ENCODE assay signal across 19 cellular contexts in the genomic region with DNA sequence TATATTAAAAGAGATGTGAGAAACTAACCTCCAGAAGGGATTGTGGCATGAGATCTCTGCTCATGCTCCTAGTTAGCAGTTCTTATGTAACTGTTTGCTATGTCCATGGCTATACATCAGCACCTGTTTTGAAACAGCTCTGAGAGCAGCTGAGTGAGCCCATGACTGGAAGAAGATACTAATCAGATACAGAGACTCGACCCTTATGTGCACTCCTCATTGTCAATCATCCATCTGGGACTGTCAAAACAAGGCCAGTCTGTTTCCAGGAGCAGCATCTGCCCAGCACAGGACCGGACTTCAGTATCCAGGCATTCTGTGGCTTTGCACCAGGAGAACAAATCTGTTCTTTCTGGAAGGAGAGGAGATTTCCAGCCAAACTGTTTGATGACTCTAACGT.
DNase-seq lines count a peak whose midpoint lies in the region; ATAC-seq, FAIRE-seq and TF ChIP-seq lines count a peak whose summit lies in the region.
"Had no signal": no experiment of that assay in that cellular context is flagged by ENCODE, and none has a peak within 500 bp of the region (broad histone marks: within the 10 kb centered on the region; RNA-seq: fewer than 3 reads in every experiment).

No MANE protein-coding gene starts in this region.

- CTCF ChIA-PET in A549 (lab: Yijun Ruan, JAX) = interaction anchor here (1.5 kb wide), 1 partner anchor 21 kb away, joined by 5 read pairs; no protein-coding TSS in a partner anchor

- DNase-seq in A549 (ENCODE audit: low read depth in 1 of 2, low spot score in 1 of 2) = no peak
- no peak for DNase-seq in HTR-8/SVneo (ENCODE audit: insufficient read length, low spot score)
- DNase-seq in cerebellum (ENCODE audit: low spot score) = peak; percentile 33
- no peak for DNase-seq in NCI-H69 (lab: John Stamatoyannopoulos, UW)
- DNase-seq: activated naive CD8-positive, alpha-beta T cell treated with anti-CD3 and anti-CD28 coated beads, Interleukin-2, amount 10 ng/mL, durations not matched to agents 7 days and 5 days; CD8-positive, alpha-beta memory T cell; hypothalamus; kidney glomerular epithelial cell; NCI-H1048; NCI-H2081; stomach; T-helper 17 cell had no signal

- TF ChIP-seq EP300 in A549 (IDR thresholded peaks at IDR 0.05) = no peak

- H3K4me1 Mint-ChIP-seq in nephron = peaks cover 55% of the 10 kb centered on the region
- H3K4me1 Mint-ChIP-seq: activated naive CD8-positive, alpha-beta T cell treated with anti-CD3 and anti-CD28 coated beads, Interleukin-2, amount 10 ng/mL, durations not matched to agents 7 days and 5 days; CD8-positive, alpha-beta memory T cell; IgD-negative memory B cell; T-helper 17 cell had no signal

- H3K4me3 ChIP-seq in A549 = no peak overlapping the region
- H3K4me3 ChIP-seq: stomach had no signal

- H3K27me3 Mint-ChIP-seq in nephron (ENCODE audit: low read depth) = no peaks in the 10 kb centered on the region
- H3K27me3 Mint-ChIP-seq: IgD-negative memory B cell had no signal

- peak overlapping the region in 2 of 3 experiments; percentile 77 to 80 for H3K27ac Mint-ChIP-seq in nephron
- H3K27ac Mint-ChIP-seq: activated naive CD8-positive, alpha-beta T cell treated with anti-CD3 and anti-CD28 coated beads, Interleukin-2, amount 10 ng/mL, durations not matched to agents 7 days and 5 days; IgD-negative memory B cell; T-helper 17 cell had no signal

- H3K4me2 ChIP-seq in A549 = no peak overlapping the region

- peaks cover 35% of the 10 kb centered on the region for H3K4me1 ChIP-seq in A549

- POLR2A ChIA-PET in A549 (lab: Yijun Ruan, JAX) = no interaction called here

- no peak for TF ChIP-seq POLR2A in A549 (IDR thresholded peaks at IDR 0.05; ENCODE audit: low read length)

- no peaks in the 10 kb centered on the region for H3K9me3 Mint-ChIP-seq in nephron
- H3K9me3 Mint-ChIP-seq: activated naive CD8-positive, alpha-beta T cell treated with anti-CD3 and anti-CD28 coated beads, Interleukin-2, amount 10 ng/mL, durations not matched to agents 7 days and 5 days; CD8-positive, alpha-beta memory T cell; neural crest cell; WTC11 had no signal

- TF ChIP-seq CTCF in A549 (IDR thresholded peaks at IDR 0.05) (no peak), nephron (IDR thresholded peaks at IDR 0.05; ENCODE audit: unreplicated experiment in 3 of 3) (no peak)

- no peak for TF ChIP-seq RAD21 in A549 (conservative IDR thresholded peaks at IDR 0.05 in 1 of 2, IDR thresholded peaks at IDR 0.05 in 1 of 2)

- FAIRE-seq in A549 (lab: Jason Lieb, UNC) (no peak), HTR-8/SVneo (lab: Jason Lieb, UNC) (peak; percentile 40)

- H3K4me3 Mint-ChIP-seq in nephron = no peak overlapping the region
- H3K4me3 Mint-ChIP-seq: activated naive CD8-positive, alpha-beta T cell treated with anti-CD3 and anti-CD28 coated beads, Interleukin-2, amount 10 ng/mL, durations not matched to agents 7 days and 5 days; CD8-positive, alpha-beta memory T cell; IgD-negative memory B cell; neural crest cell; T-helper 17 cell; WTC11 had no signal

- peak; percentile 43 to 57; a peak in 3 of 6 replicates for ATAC-seq in A549
- no peak for ATAC-seq in HG02763 (IDR thresholded peaks at IDR 0.05; ENCODE audit: unreplicated experiment)
- no peak for ATAC-seq in GM21360 (IDR thresholded peaks at IDR 0.05; ENCODE audit: unreplicated experiment)
- no peak for ATAC-seq in GM21528 (IDR thresholded peaks at IDR 0.05; ENCODE audit: low FRiP score, unreplicated experiment)
- ATAC-seq: T-helper 17 cell, WTC11 had no signal

- H3K27ac ChIP-seq in A549 = no peak overlapping the region
- H3K27ac ChIP-seq: stomach had no signal

- H3K9me3 ChIP-seq in A549 = no peaks in the 10 kb centered on the region
- H3K9me3 ChIP-seq: stomach had no signal

- H3K36me3 Mint-ChIP-seq in nephron (ENCODE audit: low read depth) = no peaks in the 10 kb centered on the region
- H3K36me3 Mint-ChIP-seq: activated naive CD8-positive, alpha-beta T cell treated with anti-CD3 and anti-CD28 coated beads, Interleukin-2, amount 10 ng/mL, durations not matched to agents 7 days and 5 days; CD8-positive, alpha-beta memory T cell; IgD-negative memory B cell; WTC11 had no signal

- 63% methylated on average over 3 of the region's 3 CpGs for whole genome bisulfite sequencing in A549 (ENCODE audit: missing lambda C conversion rate)

TF ChIP-seq in A549, 52 proteins besides CTCF, POLR2A, EP300 and RAD21:
- TF ChIP-seq RFX5 (IDR thresholded peaks at IDR 0.05) (no peak), EHMT2 (IDR thresholded peaks at IDR 0.05; ENCODE audit: low read depth) (no peak), ZC3H11A (IDR thresholded peaks at IDR 0.05) (no peak), NR3C1 (IDR thresholded peaks at IDR 0.05) (no peak), ZNF302 (CRISPR knock-in tag; IDR thresholded peaks at IDR 0.05) (no peak), KDM1A (IDR thresholded peaks at IDR 0.05; ENCODE audit: low read depth) (no peak), FOXS1 (CRISPR knock-in tag; IDR thresholded peaks at IDR 0.05) (no peak)
- TF ChIP-seq, protein P1, sequence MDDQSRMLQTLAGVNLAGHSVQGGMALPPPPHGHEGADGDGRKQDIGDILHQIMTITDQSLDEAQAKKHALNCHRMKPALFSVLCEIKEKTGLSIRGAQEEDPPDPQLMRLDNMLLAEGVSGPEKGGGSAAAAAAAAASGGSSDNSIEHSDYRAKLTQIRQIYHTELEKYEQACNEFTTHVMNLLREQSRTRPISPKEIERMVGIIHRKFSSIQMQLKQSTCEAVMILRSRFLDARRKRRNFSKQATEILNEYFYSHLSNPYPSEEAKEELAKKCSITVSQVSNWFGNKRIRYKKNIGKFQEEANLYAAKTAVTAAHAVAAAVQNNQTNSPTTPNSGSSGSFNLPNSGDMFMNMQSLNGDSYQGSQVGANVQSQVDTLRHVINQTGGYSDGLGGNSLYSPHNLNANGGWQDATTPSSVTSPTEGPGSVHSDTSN (IDR thresholded peaks at IDR 0.05) = no peak
- TF ChIP-seq, protein P2, sequence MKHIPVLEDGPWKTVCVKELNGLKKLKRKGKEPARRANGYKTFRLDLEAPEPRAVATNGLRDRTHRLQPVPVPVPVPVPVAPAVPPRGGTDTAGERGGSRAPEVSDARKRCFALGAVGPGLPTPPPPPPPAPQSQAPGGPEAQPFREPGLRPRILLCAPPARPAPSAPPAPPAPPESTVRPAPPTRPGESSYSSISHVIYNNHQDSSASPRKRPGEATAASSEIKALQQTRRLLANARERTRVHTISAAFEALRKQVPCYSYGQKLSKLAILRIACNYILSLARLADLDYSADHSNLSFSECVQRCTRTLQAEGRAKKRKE (CRISPR knock-in tag; IDR thresholded peaks at IDR 0.05; ENCODE audit: low read depth) = no peak
- TF ChIP-seq, protein P3, sequence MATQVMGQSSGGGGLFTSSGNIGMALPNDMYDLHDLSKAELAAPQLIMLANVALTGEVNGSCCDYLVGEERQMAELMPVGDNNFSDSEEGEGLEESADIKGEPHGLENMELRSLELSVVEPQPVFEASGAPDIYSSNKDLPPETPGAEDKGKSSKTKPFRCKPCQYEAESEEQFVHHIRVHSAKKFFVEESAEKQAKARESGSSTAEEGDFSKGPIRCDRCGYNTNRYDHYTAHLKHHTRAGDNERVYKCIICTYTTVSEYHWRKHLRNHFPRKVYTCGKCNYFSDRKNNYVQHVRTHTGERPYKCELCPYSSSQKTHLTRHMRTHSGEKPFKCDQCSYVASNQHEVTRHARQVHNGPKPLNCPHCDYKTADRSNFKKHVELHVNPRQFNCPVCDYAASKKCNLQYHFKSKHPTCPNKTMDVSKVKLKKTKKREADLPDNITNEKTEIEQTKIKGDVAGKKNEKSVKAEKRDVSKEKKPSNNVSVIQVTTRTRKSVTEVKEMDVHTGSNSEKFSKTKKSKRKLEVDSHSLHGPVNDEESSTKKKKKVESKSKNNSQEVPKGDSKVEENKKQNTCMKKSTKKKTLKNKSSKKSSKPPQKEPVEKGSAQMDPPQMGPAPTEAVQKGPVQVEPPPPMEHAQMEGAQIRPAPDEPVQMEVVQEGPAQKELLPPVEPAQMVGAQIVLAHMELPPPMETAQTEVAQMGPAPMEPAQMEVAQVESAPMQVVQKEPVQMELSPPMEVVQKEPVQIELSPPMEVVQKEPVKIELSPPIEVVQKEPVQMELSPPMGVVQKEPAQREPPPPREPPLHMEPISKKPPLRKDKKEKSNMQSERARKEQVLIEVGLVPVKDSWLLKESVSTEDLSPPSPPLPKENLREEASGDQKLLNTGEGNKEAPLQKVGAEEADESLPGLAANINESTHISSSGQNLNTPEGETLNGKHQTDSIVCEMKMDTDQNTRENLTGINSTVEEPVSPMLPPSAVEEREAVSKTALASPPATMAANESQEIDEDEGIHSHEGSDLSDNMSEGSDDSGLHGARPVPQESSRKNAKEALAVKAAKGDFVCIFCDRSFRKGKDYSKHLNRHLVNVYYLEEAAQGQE (IDR thresholded peaks at IDR 0.05) = no peak

Comparison
In these comparisons a context has a peak if more than half of its experiments do, and no peak if none do; other contexts are left out.
1. ATAC-seq: peak in A549 (2 of 2); none in HG02763 (single experiment), GM21360 (single experiment) and GM21528 (single experiment).